Comparison of ENCODE assay signal across 8 cellular contexts in the genomic region with DNA sequence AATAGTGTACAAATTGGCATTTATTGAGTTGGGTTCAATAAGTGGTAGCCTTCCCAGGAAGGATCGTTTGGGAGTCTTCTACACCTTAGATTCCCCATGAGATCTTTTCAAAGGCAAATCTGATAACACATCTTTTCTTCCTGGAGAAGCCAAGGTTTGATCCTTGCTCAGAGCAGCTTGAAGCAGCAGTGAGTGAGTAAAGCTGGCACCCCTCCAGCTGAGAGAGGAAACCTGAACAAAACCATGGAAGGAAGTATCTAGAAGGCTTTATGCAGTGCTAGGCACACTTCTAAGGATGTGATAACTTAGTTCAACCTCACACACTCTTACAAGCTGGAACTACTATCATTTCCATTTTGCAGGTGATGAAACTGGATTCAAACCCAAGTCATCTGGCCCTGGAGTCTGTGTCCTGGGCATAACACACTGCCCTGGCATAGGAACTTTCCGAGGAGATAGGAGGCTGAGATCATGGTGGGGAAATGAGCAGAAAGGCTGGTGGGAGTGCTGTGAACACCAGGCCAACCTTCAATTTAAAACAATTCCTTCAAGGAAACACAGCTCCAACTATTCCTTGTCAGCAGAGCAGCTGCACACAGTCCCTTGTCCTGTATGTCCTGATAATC.
DNase-seq lines count a peak whose midpoint lies in the region; ATAC-seq and TF ChIP-seq lines count a peak whose summit lies in the region.

No MANE protein-coding gene starts in this region.

- 44 to 66% methylated on average over 2 of the region's 2 CpGs for WGBS in GM23248 (ENCODE audit: low coverage in 1 of 2, low lambda C conversion rate in 2 of 2, missing lambda C conversion rate in 2 of 2), 2 experiments
- 13 to 21% (median 14%) methylated on average over 2 of the region's 2 CpGs for WGBS in heart left ventricle, 4 donors

- CTCF ChIA-PET in WTC11 (lab: Charles Lee), result interaction anchor here (0.8 to 1.5 kb wide), 4 partner anchors 12 to 349 kb away, joined by 3 to 5 read pairs (median 4); no protein-coding TSS in a partner anchor

- H3K27ac Mint-ChIP-seq in WTC11, result no peak overlapping the region
- no peak overlapping the region for H3K27ac Mint-ChIP-seq in progenitor cell of endocrine pancreas

- H3K27me3 Mint-ChIP-seq in WTC11 (ENCODE audit: low read depth), result peaks cover 73% of the 10 kb centered on the region
- peaks cover 18% of the 10 kb centered on the region for H3K27me3 Mint-ChIP-seq in progenitor cell of endocrine pancreas

- H3K9me3 ChIP-seq in GM23248 (ENCODE audit: low read depth) (no peaks in the 10 kb centered on the region), heart left ventricle (no peaks in the 10 kb centered on the region), HAP-1 (no peaks in the 10 kb centered on the region)

- H3K27me3 ChIP-seq in GM23248 (replicated peaks; ENCODE audit: insufficient read depth) (no peaks in the 10 kb centered on the region), heart left ventricle (peaks cover 0 to 27% (median 0%) of the 10 kb centered on the region in 9 donors), HAP-1 (ENCODE audit: low read depth) (peaks cover 48% of the 10 kb centered on the region)

- TF ChIP-seq CTCF in WTC11 (IDR thresholded peaks at IDR 0.05) (no peak), heart left ventricle (IDR thresholded peaks at IDR 0.05) (no peak), progenitor cell of endocrine pancreas (IDR thresholded peaks at IDR 0.05; ENCODE audit: unreplicated experiment) (no peak)

- no peak for TF ChIP-seq POLR2A in heart left ventricle (IDR thresholded peaks at IDR 0.05)

- peaks cover 35% of the 10 kb centered on the region for H3K4me1 Mint-ChIP-seq in WTC11
- H3K4me1 Mint-ChIP-seq in progenitor cell of endocrine pancreas (ENCODE audit: low read depth), result peaks cover 39% of the 10 kb centered on the region

- no peak overlapping the region for H3K9ac ChIP-seq in GM23248

- H3K4me3 Mint-ChIP-seq in WTC11 (peak overlapping the region; percentile 70), progenitor cell of endocrine pancreas (ENCODE audit: low read depth) (peak overlapping the region; percentile 10)

- intact Hi-C loops in heart left ventricle (cut with DNase I), result loop anchor here in 9 of 10 donors (2.0 to 10.0 kb wide), 15 partner anchors 48 to 216 kb away; partner anchors contain the start of gene GATA6 (in 1 of the 9)

- ATAC-seq in WTC11, result peak; percentile 3; the same call in 1 of the 2 replicates
- ATAC-seq in heart left ventricle, result peak; percentile 16 to 53 (median 30)
- ATAC-seq in HG03159 (IDR thresholded peaks at IDR 0.05; ENCODE audit: unreplicated experiment), result no peak

- no peaks in the 10 kb centered on the region for H3K79me2 ChIP-seq in GM23248 (ENCODE audit: insufficient read depth)

- in situ Hi-C loops in GM23248 (cut with MboI), result no loop called here
- in situ Hi-C loops in HAP-1 (cut with MboI; ENCODE audit: low sequenced_read_pairs), result no loop called here

- POLR2A ChIA-PET in WTC11 (lab: Charles Lee), result interaction anchor here (0.6 kb wide), 1 partner anchor 202 kb away, joined by 5 read pairs; no protein-coding TSS in a partner anchor

- no peaks in the 10 kb centered on the region for H4K20me1 ChIP-seq in GM23248 (ENCODE audit: insufficient read depth)

- H3F3A ChIP-seq in GM23248 (ENCODE audit: insufficient read depth), result peaks cover 52% of the 10 kb centered on the region

- peaks cover 58% of the 10 kb centered on the region for H3K4me1 ChIP-seq in GM23248 (ENCODE audit: insufficient read depth)
- H3K4me1 ChIP-seq in heart left ventricle, result peaks cover 0 to 59% (median 41%) of the 10 kb centered on the region in 12 donors
- H3K4me1 ChIP-seq in HAP-1, result no peaks in the 10 kb centered on the region

- H3K27ac ChIP-seq in GM23248, result peak overlapping the region; percentile 76
- peak overlapping the region; percentile 84 to 98 (median 92) for H3K27ac ChIP-seq in heart left ventricle

- H3K36me3 ChIP-seq in GM23248 (ENCODE audit: low read depth) (no peaks in the 10 kb centered on the region), heart left ventricle (no peaks in the 10 kb centered on the region), HAP-1 (replicated peaks) (no peaks in the 10 kb centered on the region)

- no peak overlapping the region for H3K4me3 ChIP-seq in GM23248
- H3K4me3 ChIP-seq in heart left ventricle, result peak overlapping the region in 10 of 12 donors; percentile 26 to 65 (median 60)
- no peak overlapping the region for H3K4me3 ChIP-seq in HAP-1

- H3K9me3 Mint-ChIP-seq in WTC11 (no peaks in the 10 kb centered on the region), progenitor cell of endocrine pancreas (ENCODE audit: low read depth) (no peaks in the 10 kb centered on the region)

- DNase-seq in GM23248, result peak; percentile 89
- DNase-seq in WTC11 (ENCODE audit: low spot score), result no peak
- peak in 4 of 5 donors; percentile 83 to 86 (median 83) for DNase-seq in heart left ventricle
- no peak for DNase-seq in progenitor cell of endocrine pancreas (ENCODE audit: low spot score, unreplicated experiment)
- DNase-seq in T1000 (lab: John Stamatoyannopoulos, UW), result no peak
- no peak for DNase-seq in NCI-H510A (lab: John Stamatoyannopoulos, UW)
- no peak for DNase-seq in HAP-1 (ENCODE audit: low spot score in 2 of 2)

- peak overlapping the region; percentile 81 for H3K4me2 ChIP-seq in GM23248 (ENCODE audit: unreplicated experiment)

- H3K36me3 Mint-ChIP-seq in WTC11 (no peaks in the 10 kb centered on the region), progenitor cell of endocrine pancreas (ENCODE audit: insufficient read depth) (no peaks in the 10 kb centered on the region)

- no peaks in the 10 kb centered on the region for H3K9me2 ChIP-seq in GM23248 (ENCODE audit: insufficient read depth)

- H2AFZ ChIP-seq in GM23248, result no peak overlapping the region

TF ChIP-seq in WTC11, 78 proteins besides CTCF, POLR2A, EP300 and RAD21:
- TF ChIP-seq ESRRA (CRISPR knock-in tag; IDR thresholded peaks at IDR 0.05; ENCODE audit: borderline replicate concordance) (no peak), NFYB (CRISPR knock-in tag; conservative IDR thresholded peaks at IDR 0.05; ENCODE audit: low read depth) (no peak), FOXP1 (CRISPR knock-in tag; IDR thresholded peaks at IDR 0.05; ENCODE audit: borderline replicate concordance) (no peak)
- TF ChIP-seq, protein P1, sequence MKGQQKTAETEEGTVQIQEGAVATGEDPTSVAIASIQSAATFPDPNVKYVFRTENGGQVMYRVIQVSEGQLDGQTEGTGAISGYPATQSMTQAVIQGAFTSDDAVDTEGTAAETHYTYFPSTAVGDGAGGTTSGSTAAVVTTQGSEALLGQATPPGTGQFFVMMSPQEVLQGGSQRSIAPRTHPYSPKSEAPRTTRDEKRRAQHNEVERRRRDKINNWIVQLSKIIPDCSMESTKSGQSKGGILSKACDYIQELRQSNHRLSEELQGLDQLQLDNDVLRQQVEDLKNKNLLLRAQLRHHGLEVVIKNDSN (CRISPR knock-in tag; IDR thresholded peaks at IDR 0.05), result no peak

Comparison
In these comparisons a context has a peak if more than half of its experiments do, and no peak if none do; other contexts are left out.
1. DNase-seq: peak in GM23248 (single experiment) and heart left ventricle (4 of 5); none in WTC11 (single experiment), progenitor cell of endocrine pancreas (single experiment), T1000 (single experiment), NCI-H510A (single experiment) and HAP-1 (0 of 2).
2. H3K4me3 ChIP-seq: peak in heart left ventricle (10 of 12); none in GM23248 (single experiment) and HAP-1 (single experiment).